22 cellular contexts compared by ENCODE assay signal in the genomic region with DNA sequence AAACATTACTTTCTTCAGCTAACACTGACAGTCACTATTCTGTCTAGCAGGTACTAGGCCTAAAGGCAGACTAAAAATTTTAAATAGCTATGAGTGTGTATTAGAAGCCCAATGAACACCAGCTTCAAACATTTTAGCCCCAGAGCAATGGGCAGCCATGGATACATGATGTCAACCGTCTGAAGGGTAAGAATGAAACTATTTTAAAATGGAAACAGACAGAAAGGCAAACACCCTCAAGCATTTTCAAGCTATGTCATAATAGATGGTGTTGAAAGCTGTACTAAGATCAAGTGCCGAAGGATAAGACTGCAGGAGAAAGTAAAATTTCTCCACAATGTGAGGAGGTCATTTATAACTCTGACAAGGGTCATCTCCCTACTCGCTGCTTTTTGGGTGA.
"Had no signal": no experiment of that assay in that cellular context is flagged by ENCODE, and none has a peak within 500 bp of the region (broad histone marks: within the 10 kb centered on the region; RNA-seq: fewer than 3 reads in every experiment).

No MANE protein-coding gene starts in this region.

- H3K27me3 ChIP-seq: body of pancreas, colonic mucosa, neutrophil, suprapubic skin, transverse colon, vagina had no signal

- H3K4me1 ChIP-seq: body of pancreas, colonic mucosa had no signal

- H3K36me3 ChIP-seq: colonic mucosa, neutrophil, suprapubic skin, transverse colon, vagina had no signal

- DNase-seq: activated CD4-positive, alpha-beta T cell treated with anti-CD3 and anti-CD28 coated beads, Interleukin-2, amount 50 U/mL, for 4 hours; activated CD4-positive, CD25-positive, alpha-beta regulatory T cell treated with anti-CD3 and anti-CD28 coated beads, Interleukin-2, amount 50 U/mL, for 72 hours; activated gamma-delta T cell; amygdala; central memory CD4-positive, alpha-beta T cell; colonic mucosa; erythroblast; naive thymus-derived CD8-positive, alpha-beta T cell; retina; stimulated activated CD4-positive, alpha-beta T cell treated with anti-CD3 and anti-CD28 coated beads, Interleukin-12 subunit alpha, Interleukin-12 subunit beta, amount 100 ng/mL, for 4 hours; stimulated activated CD4-positive, alpha-beta T cell treated with anti-CD3 and anti-CD28 coated beads, Interleukin-1b, Interleukin-23, amount 100 ng/mL, for 48 hours; stimulated activated CD8-positive, alpha-beta memory T cell treated with anti-CD3 and anti-CD28 coated beads, Interleukin-4, amount 100 ng/mL, for 48 hours; stimulated activated naive CD8-positive, alpha-beta T cell treated with anti-CD3 and anti-CD28 coated beads, Interleukin-15, Interleukin-2, amounts not matched to agents 100 U/mL and 50 U/mL, for 24 hours; SW 1271; T-helper 2 cell; transverse colon had no signal

- H3K27ac ChIP-seq: body of pancreas, colonic mucosa, neutrophil, suprapubic skin, transverse colon, vagina, VCaP had no signal

- H3K4me3 ChIP-seq: body of pancreas, colonic mucosa, suprapubic skin, transverse colon, vagina had no signal

- H3K9me3 ChIP-seq: body of pancreas, colonic mucosa, neutrophil, suprapubic skin, transverse colon, vagina had no signal

- ATAC-seq: activated naive CD4-positive, alpha-beta T cell treated with anti-CD3 and anti-CD28 coated beads, Interleukin-2, amount 50 U/mL, for 72 hours; body of pancreas; naive thymus-derived CD8-positive, alpha-beta T cell; stimulated activated naive CD8-positive, alpha-beta T cell treated with anti-CD3 and anti-CD28 coated beads, Interleukin-15, Interleukin-2, amounts not matched to agents 100 U/mL and 50 U/mL, for 24 hours had no signal
